Comparison of ENCODE assay signal across 1 cellular context in genomic region chr14:54567634-54568561, GRCh38.
A peak's percentile ranks its signal among the peaks of the same experiment; 100 is the strongest.
TF ChIP-seq lines count a peak whose summit lies in the region.

No MANE protein-coding gene starts in this region.

TF ChIP-seq in HepG2, 621 proteins besides CTCF, POLR2A, EP300 and RAD21 (continued from another document and continues in another):
- TF ChIP-seq, protein P1, sequence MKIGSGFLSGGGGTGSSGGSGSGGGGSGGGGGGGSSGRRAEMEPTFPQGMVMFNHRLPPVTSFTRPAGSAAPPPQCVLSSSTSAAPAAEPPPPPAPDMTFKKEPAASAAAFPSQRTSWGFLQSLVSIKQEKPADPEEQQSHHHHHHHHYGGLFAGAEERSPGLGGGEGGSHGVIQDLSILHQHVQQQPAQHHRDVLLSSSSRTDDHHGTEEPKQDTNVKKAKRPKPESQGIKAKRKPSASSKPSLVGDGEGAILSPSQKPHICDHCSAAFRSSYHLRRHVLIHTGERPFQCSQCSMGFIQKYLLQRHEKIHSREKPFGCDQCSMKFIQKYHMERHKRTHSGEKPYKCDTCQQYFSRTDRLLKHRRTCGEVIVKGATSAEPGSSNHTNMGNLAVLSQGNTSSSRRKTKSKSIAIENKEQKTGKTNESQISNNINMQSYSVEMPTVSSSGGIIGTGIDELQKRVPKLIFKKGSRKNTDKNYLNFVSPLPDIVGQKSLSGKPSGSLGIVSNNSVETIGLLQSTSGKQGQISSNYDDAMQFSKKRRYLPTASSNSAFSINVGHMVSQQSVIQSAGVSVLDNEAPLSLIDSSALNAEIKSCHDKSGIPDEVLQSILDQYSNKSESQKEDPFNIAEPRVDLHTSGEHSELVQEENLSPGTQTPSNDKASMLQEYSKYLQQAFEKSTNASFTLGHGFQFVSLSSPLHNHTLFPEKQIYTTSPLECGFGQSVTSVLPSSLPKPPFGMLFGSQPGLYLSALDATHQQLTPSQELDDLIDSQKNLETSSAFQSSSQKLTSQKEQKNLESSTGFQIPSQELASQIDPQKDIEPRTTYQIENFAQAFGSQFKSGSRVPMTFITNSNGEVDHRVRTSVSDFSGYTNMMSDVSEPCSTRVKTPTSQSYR (CRISPR knock-in tag; IDR thresholded peaks at IDR 0.05; ENCODE audit: borderline replicate concordance): no peak
- TF ChIP-seq FOXK1 (CRISPR knock-in tag; IDR thresholded peaks at IDR 0.05; ENCODE audit: borderline replicate concordance, low read depth) (no peak), ZNF562 (CRISPR knock-in tag; IDR thresholded peaks at IDR 0.05; ENCODE audit: borderline replicate concordance) (no peak), ZNF670 (CRISPR knock-in tag; IDR thresholded peaks at IDR 0.05; ENCODE audit: borderline replicate concordance) (no peak), ZNF441 (CRISPR knock-in tag; IDR thresholded peaks at IDR 0.05; ENCODE audit: borderline replicate concordance) (no peak), TCF7L2 (IDR thresholded peaks at IDR 0.05; ENCODE audit: low read depth, low read length) (no peak), ZNF138 (CRISPR knock-in tag; IDR thresholded peaks at IDR 0.05; ENCODE audit: low read depth) (no peak), ATF4 (CRISPR knock-in tag; IDR thresholded peaks at IDR 0.05) (no peak), ZNF382 (CRISPR knock-in tag; IDR thresholded peaks at IDR 0.05; ENCODE audit: borderline replicate concordance) (no peak), ZNF282 (IDR thresholded peaks at IDR 0.05; ENCODE audit: partially characterized antibody) (no peak), IRX3 (CRISPR knock-in tag; IDR thresholded peaks at IDR 0.05; ENCODE audit: borderline replicate concordance, low read depth) (no peak), ZFP90 (CRISPR knock-in tag; IDR thresholded peaks at IDR 0.05; ENCODE audit: borderline replicate concordance) (0 out of 2 replicates have a peak, but pooled peaks have one; percentile 23), RELA (CRISPR knock-in tag; IDR thresholded peaks at IDR 0.05) (no peak), POLR2AphosphoS2 (IDR thresholded peaks at IDR 0.05; ENCODE audit: low read depth, low read length) (no peak), TCF7 (IDR thresholded peaks at IDR 0.05; ENCODE audit: low read depth) (no peak), ZNF530 (CRISPR knock-in tag; IDR thresholded peaks at IDR 0.05; ENCODE audit: low read depth) (no peak), ZFP41 (CRISPR knock-in tag; IDR thresholded peaks at IDR 0.05; ENCODE audit: borderline replicate concordance) (no peak), ZNF484 (CRISPR knock-in tag; IDR thresholded peaks at IDR 0.05; ENCODE audit: borderline replicate concordance, low read depth) (no peak), ZNF430 (CRISPR knock-in tag; IDR thresholded peaks at IDR 0.05) (no peak), HMGXB4 (CRISPR knock-in tag; IDR thresholded peaks at IDR 0.05; ENCODE audit: borderline replicate concordance in 1 of 2, low read depth in 1 of 2) (peak in 1 of 2 experiments; percentile 28; a peak in 1 of 4 replicates), SMAD1 (CRISPR knock-in tag; IDR thresholded peaks at IDR 0.05; ENCODE audit: borderline replicate concordance, low read depth) (no peak), ZNF557 (CRISPR knock-in tag; IDR thresholded peaks at IDR 0.05) (no peak), MXD1 (CRISPR knock-in tag; IDR thresholded peaks at IDR 0.05) (0 out of 2 replicates have a peak, but pooled peaks have one; percentile 50), HNF1A (IDR thresholded peaks at IDR 0.05; ENCODE audit: low read depth) (no peak), HNF1A (CRISPR knock-in tag; IDR thresholded peaks at IDR 0.05; ENCODE audit: borderline replicate concordance) (0 out of 2 replicates have a peak, but pooled peaks have one; percentile 22), ZNF367 (CRISPR knock-in tag; IDR thresholded peaks at IDR 0.05; ENCODE audit: borderline replicate concordance) (no peak; the same call in 1 of the 2 replicates), KMT2A (CRISPR knock-in tag; IDR thresholded peaks at IDR 0.05) (peak; percentile 50; the same call in 1 of the 2 replicates), ZBTB7B (CRISPR knock-in tag; IDR thresholded peaks at IDR 0.05) (0 out of 2 replicates have a peak, but pooled peaks have one; percentile 31), TAF1 (CRISPR knock-in tag; IDR thresholded peaks at IDR 0.05) (0 out of 2 replicates have a peak, but pooled peaks have one; percentile 3), MED13 (CRISPR knock-in tag; IDR thresholded peaks at IDR 0.05) (peak; percentile 38; the same call in 1 of the 2 replicates), ZNF574 (CRISPR knock-in tag; IDR thresholded peaks at IDR 0.05) (0 out of 2 replicates have a peak, but pooled peaks have one; percentile 19), ZNF704 (CRISPR knock-in tag; IDR thresholded peaks at IDR 0.05; ENCODE audit: borderline replicate concordance) (peak; percentile 70; the same call in 1 of the 2 replicates), SRF (IDR thresholded peaks at IDR 0.05; ENCODE audit: low read depth, low read length) (no peak), RARA (CRISPR knock-in tag; IDR thresholded peaks at IDR 0.05) (no peak), MEF2D (CRISPR knock-in tag; IDR thresholded peaks at IDR 0.05) (no peak), ZNF768 (CRISPR knock-in tag; IDR thresholded peaks at IDR 0.05) (peak; percentile 42; the same call in 1 of the 2 replicates), ZNF224 (CRISPR knock-in tag; IDR thresholded peaks at IDR 0.05) (no peak), CEBPG (CRISPR knock-in tag; IDR thresholded peaks at IDR 0.05) (no peak), ZFY (CRISPR knock-in tag; IDR thresholded peaks at IDR 0.05) (peak; percentile 68), ZNF777 (CRISPR knock-in tag; IDR thresholded peaks at IDR 0.05) (peak; percentile 80; the same call in 1 of the 2 replicates), MYC (CRISPR knock-in tag; IDR thresholded peaks at IDR 0.05; ENCODE audit: borderline replicate concordance) (peak; percentile 44; the same call in 1 of the 2 replicates), SKI (IDR thresholded peaks at IDR 0.05; ENCODE audit: partially characterized antibody) (no peak), ZNF788 (CRISPR knock-in tag; IDR thresholded peaks at IDR 0.05; ENCODE audit: borderline replicate concordance) (no peak; the same call in 1 of the 2 replicates), HHEX (CRISPR knock-in tag; IDR thresholded peaks at IDR 0.05) (no peak), ZSCAN12 (CRISPR knock-in tag; IDR thresholded peaks at IDR 0.05) (0 out of 2 replicates have a peak, but pooled peaks have one; percentile 15), PHF8 (CRISPR knock-in tag; IDR thresholded peaks at IDR 0.05) (peak; percentile 52)
- TF ChIP-seq, protein P2, sequence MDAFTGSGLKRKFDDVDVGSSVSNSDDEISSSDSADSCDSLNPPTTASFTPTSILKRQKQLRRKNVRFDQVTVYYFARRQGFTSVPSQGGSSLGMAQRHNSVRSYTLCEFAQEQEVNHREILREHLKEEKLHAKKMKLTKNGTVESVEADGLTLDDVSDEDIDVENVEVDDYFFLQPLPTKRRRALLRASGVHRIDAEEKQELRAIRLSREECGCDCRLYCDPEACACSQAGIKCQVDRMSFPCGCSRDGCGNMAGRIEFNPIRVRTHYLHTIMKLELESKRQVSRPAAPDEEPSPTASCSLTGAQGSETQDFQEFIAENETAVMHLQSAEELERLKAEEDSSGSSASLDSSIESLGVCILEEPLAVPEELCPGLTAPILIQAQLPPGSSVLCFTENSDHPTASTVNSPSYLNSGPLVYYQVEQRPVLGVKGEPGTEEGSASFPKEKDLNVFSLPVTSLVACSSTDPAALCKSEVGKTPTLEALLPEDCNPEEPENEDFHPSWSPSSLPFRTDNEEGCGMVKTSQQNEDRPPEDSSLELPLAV (CRISPR knock-in tag; conservative IDR thresholded peaks at IDR 0.05; ENCODE audit: low read depth): no peak
- TF ChIP-seq, protein P3, sequence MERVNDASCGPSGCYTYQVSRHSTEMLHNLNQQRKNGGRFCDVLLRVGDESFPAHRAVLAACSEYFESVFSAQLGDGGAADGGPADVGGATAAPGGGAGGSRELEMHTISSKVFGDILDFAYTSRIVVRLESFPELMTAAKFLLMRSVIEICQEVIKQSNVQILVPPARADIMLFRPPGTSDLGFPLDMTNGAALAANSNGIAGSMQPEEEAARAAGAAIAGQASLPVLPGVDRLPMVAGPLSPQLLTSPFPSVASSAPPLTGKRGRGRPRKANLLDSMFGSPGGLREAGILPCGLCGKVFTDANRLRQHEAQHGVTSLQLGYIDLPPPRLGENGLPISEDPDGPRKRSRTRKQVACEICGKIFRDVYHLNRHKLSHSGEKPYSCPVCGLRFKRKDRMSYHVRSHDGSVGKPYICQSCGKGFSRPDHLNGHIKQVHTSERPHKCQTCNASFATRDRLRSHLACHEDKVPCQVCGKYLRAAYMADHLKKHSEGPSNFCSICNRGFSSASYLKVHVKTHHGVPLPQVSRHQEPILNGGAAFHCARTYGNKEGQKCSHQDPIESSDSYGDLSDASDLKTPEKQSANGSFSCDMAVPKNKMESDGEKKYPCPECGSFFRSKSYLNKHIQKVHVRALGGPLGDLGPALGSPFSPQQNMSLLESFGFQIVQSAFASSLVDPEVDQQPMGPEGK (CRISPR knock-in tag; IDR thresholded peaks at IDR 0.05): peak; percentile 59; the same call in 1 of the 2 replicates
